In the genomic region with DNA sequence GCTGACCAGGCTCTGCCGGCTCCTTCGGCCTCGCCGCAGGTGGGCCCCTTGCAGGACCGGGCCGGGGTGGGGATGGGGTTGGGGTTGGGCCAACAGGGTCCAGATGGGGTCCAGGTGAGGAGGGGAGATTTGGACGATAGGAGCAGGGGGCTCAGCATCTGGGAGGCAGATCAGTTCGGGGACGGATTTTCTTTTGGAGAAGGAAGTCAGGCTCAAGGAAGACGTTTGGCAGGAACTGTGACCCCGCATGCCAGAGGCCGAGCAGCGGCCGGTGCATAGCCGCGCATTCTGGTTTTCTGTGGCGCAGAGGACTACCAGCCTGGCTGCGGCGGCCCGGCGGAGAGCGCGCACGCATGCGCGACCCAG, we compare ENCODE assay signal across 6 cellular contexts. TPM values are rescaled to one million over a fixed set of nuclear protein-coding genes. Genes with fewer than 3 reads are reported as not detected.
DNase-seq lines count a peak whose midpoint lies in the region; ATAC-seq and TF ChIP-seq lines count a peak whose summit lies in the region.

No MANE protein-coding gene starts in this region.

- peak overlapping the region; percentile 82 for H3K4me2 ChIP-seq in OCI-LY1 (ENCODE audit: low read length)

- TF ChIP-seq CTCF in AG10803 (conservative IDR thresholded peaks at IDR 0.05; ENCODE audit: low read length) (no peak), OCI-LY1 (IDR thresholded peaks at IDR 0.05; ENCODE audit: low read length) (no peak)

- no peak overlapping the region for H2AFZ ChIP-seq in OCI-LY1 (ENCODE audit: low read length)

- H4K20me1 ChIP-seq in OCI-LY1 (ENCODE audit: insufficient read depth, low read length): no peaks in the 10 kb centered on the region

- H3K27me3 ChIP-seq in OCI-LY1 (ENCODE audit: insufficient read depth, low read length) (no peaks in the 10 kb centered on the region), right cardiac atrium (ENCODE audit: control insufficient read depth, insufficient read depth) (no peaks in the 10 kb centered on the region)

- ATAC-seq in right cardiac atrium: peak; percentile 1 to 62
- ATAC-seq in HG03439 (IDR thresholded peaks at IDR 0.05; ENCODE audit: unreplicated experiment): no peak

- H3K4me3 ChIP-seq in AG10803 (ENCODE audit: low read length) (peak overlapping the region; percentile 75), OCI-LY1 (ENCODE audit: low read depth, low read length, poor library complexity, severe bottlenecking) (peak overlapping the region; percentile 78), right cardiac atrium (ENCODE audit: low read length) (peak overlapping the region; percentile 82), urinary bladder (ENCODE audit: low read depth, low read length) (peak overlapping the region; percentile 72)

- H3K27ac ChIP-seq in OCI-LY1 (ENCODE audit: low read depth, low read length, poor library complexity, severe bottlenecking) (peak overlapping the region; percentile 90), right cardiac atrium (ENCODE audit: low read length) (peak overlapping the region; percentile 86), urinary bladder (ENCODE audit: low read depth) (peak overlapping the region; percentile 99)

- WGBS in right cardiac atrium: under 1% methylated on average over 26 of the region's 26 CpGs
- under 1% methylated on average over 26 of the region's 26 CpGs for WGBS in urinary bladder

- H3K79me2 ChIP-seq in OCI-LY1 (ENCODE audit: insufficient read depth, low read length): peaks cover 13% of the 10 kb centered on the region

- intact Hi-C loops in right cardiac atrium (cut with DNase I): no loop called here

- DNase-seq in AG10803 (ENCODE audit: low read depth) (no peak), right cardiac atrium (no peak), NAMALWA (ENCODE audit: low spot score) (no peak)

- peaks cover 47% of the 10 kb centered on the region for H3K4me1 ChIP-seq in OCI-LY1 (ENCODE audit: insufficient read depth, low read length, severe bottlenecking)
- H3K4me1 ChIP-seq in right cardiac atrium (ENCODE audit: control insufficient read depth, insufficient read depth, low read length): peaks cover 18% of the 10 kb centered on the region
- no peaks in the 10 kb centered on the region for H3K4me1 ChIP-seq in urinary bladder (ENCODE audit: insufficient read depth)

- no peaks in the 10 kb centered on the region for H3K9me3 ChIP-seq in OCI-LY1 (ENCODE audit: low read length)
- no peaks in the 10 kb centered on the region for H3K9me3 ChIP-seq in right cardiac atrium (ENCODE audit: control insufficient read depth, low read length)

- H3K36me3 ChIP-seq in OCI-LY1 (ENCODE audit: insufficient read depth, low read length): peaks cover 40% of the 10 kb centered on the region
- H3K36me3 ChIP-seq in urinary bladder (ENCODE audit: insufficient read depth): peaks cover 5% of the 10 kb centered on the region

- H3K9me2 ChIP-seq in OCI-LY1 (ENCODE audit: low read depth, low read length): no peaks in the 10 kb centered on the region

- H3K9ac ChIP-seq in OCI-LY1 (ENCODE audit: low read length): peak overlapping the region; percentile 94

- H3F3A ChIP-seq in OCI-LY1 (ENCODE audit: insufficient read depth, low read length): no peaks in the 10 kb centered on the region

RNA-seq across cellular contexts. Expression of a gene that starts 0.8 kb away (rescaled TPM):
- total RNA-seq in right cardiac atrium (1,000 to 10,000 TPM; 2,625 to 3,581 (median 3,363) TPM), urinary bladder (126 TPM)
- polyA plus RNA-seq in right cardiac atrium (3,115 TPM), urinary bladder (1,530 TPM)

RNA-seq across cellular contexts. Expression of a gene that starts 11.1 kb away (rescaled TPM):
- total RNA-seq in right cardiac atrium: 10 to 100 TPM; 31.3 to 40.8 (median 36.0) TPM
- polyA plus RNA-seq in right cardiac atrium: 51.8 TPM
- total RNA-seq in urinary bladder: 56.2 TPM
- 93.8 TPM for polyA plus RNA-seq in urinary bladder

RNA-seq across cellular contexts. Expression of a gene that starts 27.0 kb away (rescaled TPM):
- total RNA-seq in right cardiac atrium (1 to 10 TPM in 2 of 4 donors, under 1 TPM in 2; 0.67 to 1.2 (median 1.0) TPM), urinary bladder (0.79 TPM)
- polyA plus RNA-seq in right cardiac atrium (0.93 TPM), urinary bladder (2.2 TPM)

RNA-seq across cellular contexts. Expression of a gene that starts 31.3 kb away (rescaled TPM):
- 10 to 100 TPM; 54.4 to 79.2 (median 71.2) TPM for total RNA-seq in right cardiac atrium
- polyA plus RNA-seq in right cardiac atrium: 118 TPM
- total RNA-seq in urinary bladder: 16.5 TPM
- polyA plus RNA-seq in urinary bladder: 117 TPM

RNA-seq across cellular contexts. Expression of a gene that starts 33.7 kb away (rescaled TPM):
- not detected for total RNA-seq in right cardiac atrium
- not detected for polyA plus RNA-seq in right cardiac atrium
- total RNA-seq in urinary bladder: 0.32 TPM
- 0.22 TPM for polyA plus RNA-seq in urinary bladder

Comparison
In these comparisons a context has a peak if more than half of its experiments do, and no peak if none do; other contexts are left out.
1. RNA of a gene that starts 0.8 kb away (total RNA-seq): 2,625 to 3,581 TPM in right cardiac atrium; 126 TPM in urinary bladder (single experiment); every median in the first group is over 10 times any median in the second.
2. Peak in every context shown above with its lines, with median percentiles within 50 percentile points of each other: H3K4me3 ChIP-seq and H3K27ac ChIP-seq.